Comparison of ENCODE assay signal across 8 cellular contexts in genomic region chr5:65624570-65625555, GRCh38. TPM values are rescaled to one million over a fixed set of nuclear protein-coding genes. Genes with fewer than 3 reads are reported as not detected.
DNase-seq lines count a peak whose midpoint lies in the region; FAIRE-seq lines count a peak whose summit lies in the region.

Gene SHLD3, plus strand, starts transcription at chr5:65625027. Its CDS starts 4,561 bp downstream, at chr5:65629588.
A gene with protein sequence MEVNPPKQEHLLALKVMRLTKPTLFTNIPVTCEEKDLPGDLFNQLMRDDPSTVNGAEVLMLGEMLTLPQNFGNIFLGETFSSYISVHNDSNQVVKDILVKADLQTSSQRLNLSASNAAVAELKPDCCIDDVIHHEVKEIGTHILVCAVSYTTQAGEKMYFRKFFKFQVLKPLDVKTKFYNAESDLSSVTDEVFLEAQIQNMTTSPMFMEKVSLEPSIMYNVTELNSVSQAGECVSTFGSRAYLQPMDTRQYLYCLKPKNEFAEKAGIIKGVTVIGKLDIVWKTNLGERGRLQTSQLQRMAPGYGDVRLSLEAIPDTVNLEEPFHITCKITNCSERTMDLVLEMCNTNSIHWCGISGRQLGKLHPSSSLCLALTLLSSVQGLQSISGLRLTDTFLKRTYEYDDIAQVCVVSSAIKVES (plus strand): TSS chr5:65625027. CDS start chr5:65625061, 34 bp downstream.

- H3K27me3 ChIP-seq in HAP-1 (ENCODE audit: low read depth) (no peaks in the 10 kb centered on the region), MG63 (no peaks in the 10 kb centered on the region), neuron (ENCODE audit: insufficient read depth, low read length) (no peaks in the 10 kb centered on the region)

- H3K9me3 ChIP-seq in HAP-1, result no peaks in the 10 kb centered on the region
- H3K9me3 ChIP-seq in MG63, result no peaks in the 10 kb centered on the region
- no peaks in the 10 kb centered on the region for H3K9me3 ChIP-seq in neuron (ENCODE audit: low read length)

- FAIRE-seq in G401.6 (lab: Jason Lieb, UNC) (peak; percentile 81), frontal cortex (lab: Jason Lieb, UNC) (no peak)

- H2AFZ ChIP-seq in neuron (ENCODE audit: low read depth, low read length), result peak within 1 kb of the TSS; percentile 66

- H3K4me1 ChIP-seq in HAP-1, result peaks cover 15% of the 10 kb centered on the region
- H3K4me1 ChIP-seq in neuron (ENCODE audit: insufficient read depth, low read length), result peaks cover 21% of the 10 kb centered on the region

- H3K4me3 ChIP-seq in HAP-1 (peak within 1 kb of the TSS; percentile 70), MG63 (peak within 1 kb of the TSS; percentile 86), neuron (ENCODE audit: low read length) (peak within 1 kb of the TSS; percentile 81)

- in situ Hi-C loops in HAP-1 (cut with MboI; ENCODE audit: low sequenced_read_pairs), result no loop called here

- H3K36me3 ChIP-seq in HAP-1 (replicated peaks) (0 out of 2 replicates have a peak, but pooled peaks cover 2% of the 10 kb centered on the region), MG63 (peaks cover 12% of the 10 kb centered on the region), neuron (ENCODE audit: insufficient read depth, low read length) (peaks cover 7% of the 10 kb centered on the region)

- DNase-seq in HAP-1 (ENCODE audit: low spot score in 2 of 2) (peak; percentile 82 to 83), MG63 (peak; percentile 79), SHP77 (lab: John Stamatoyannopoulos, UW) (peak; percentile 72 to 81), frontal cortex (ENCODE audit: low spot score in 2 of 2) (peak; percentile 30 to 45), stromal cell of bone marrow (ENCODE audit: low read depth) (peak; percentile 76)
- DNase-seq in activated naive CD4-positive, alpha-beta T cell (lab: John Stamatoyannopoulos, UW), result peak; percentile 42 to 83 (median 68)

RNA-seq across cellular contexts. Expression of gene SHLD3, which starts in this region (rescaled TPM):
- total RNA-seq in MG63 (2014; rRNA removed; shearing (Covaris generic); ENCODE audit: low replicate concordance), result 2.2 and 4.7 TPM in 2 replicates
- 13.0 TPM for total RNA-seq in frontal cortex

RNA-seq across cellular contexts. Expression of the second gene that starts in this region (rescaled TPM):
- total RNA-seq in MG63 (2014; rRNA removed; shearing (Covaris generic); ENCODE audit: low replicate concordance), result 14.7 and 18.8 TPM in 2 replicates
- total RNA-seq in frontal cortex, result 52.2 TPM

Comparison
In these comparisons a context has a peak if more than half of its experiments do, and no peak if none do; other contexts are left out.
1. Peak in every context shown above with its lines: DNase-seq and H3K4me3 ChIP-seq.